1 cellular context compared by ENCODE assay signal in genomic region chr5:131164161-131164930, GRCh38.
TF ChIP-seq lines count a peak whose summit lies in the region.

No MANE protein-coding gene starts in this region.

TF ChIP-seq in HepG2, 621 proteins besides CTCF, POLR2A, EP300 and RAD21 (continued from another document and continues in another):
- TF ChIP-seq SNAPC5 (CRISPR knock-in tag; IDR thresholded peaks at IDR 0.05; ENCODE audit: borderline replicate concordance) (no peak), HNF4A (CRISPR knock-in tag; IDR thresholded peaks at IDR 0.05) (peak; percentile 26; the same call in 1 of the 2 replicates), CSRNP2 (CRISPR knock-in tag; conservative IDR thresholded peaks at IDR 0.05; ENCODE audit: low read depth) (no peak), ZNF737 (CRISPR knock-in tag; IDR thresholded peaks at IDR 0.05; ENCODE audit: borderline replicate concordance) (no peak), KMT2A (CRISPR knock-in tag; IDR thresholded peaks at IDR 0.05) (no peak), ZNF740 (CRISPR knock-in tag; IDR thresholded peaks at IDR 0.05) (no peak), REXO4 (CRISPR knock-in tag; IDR thresholded peaks at IDR 0.05; ENCODE audit: borderline replicate concordance) (no peak), AKAP8 (CRISPR knock-in tag; IDR thresholded peaks at IDR 0.05) (0 out of 2 replicates have a peak, but pooled peaks have one; percentile 62), UBTF (CRISPR knock-in tag; IDR thresholded peaks at IDR 0.05) (peak; percentile 97), NRL (CRISPR knock-in tag; IDR thresholded peaks at IDR 0.05; ENCODE audit: borderline replicate concordance) (0 out of 2 replicates have a peak, but pooled peaks have one; percentile 4), ZNF652 (CRISPR knock-in tag; IDR thresholded peaks at IDR 0.05; ENCODE audit: borderline replicate concordance, low read depth) (no peak), ONECUT2 (CRISPR knock-in tag; IDR thresholded peaks at IDR 0.05) (0 out of 2 replicates have a peak, but pooled peaks have one; percentile 34), ZNF460 (CRISPR knock-in tag; IDR thresholded peaks at IDR 0.05; ENCODE audit: borderline replicate concordance) (no peak), HNRNPUL1 (IDR thresholded peaks at IDR 0.05; ENCODE audit: low read depth, low read length) (no peak), ZFP90 (CRISPR knock-in tag; IDR thresholded peaks at IDR 0.05; ENCODE audit: borderline replicate concordance) (peak; percentile 63; the same call in 1 of the 2 replicates), ZNF776 (CRISPR knock-in tag; IDR thresholded peaks at IDR 0.05) (no peak; the same call in 1 of the 2 replicates), CREB1 (IDR thresholded peaks at IDR 0.05) (no peak), CREB1 (CRISPR knock-in tag; IDR thresholded peaks at IDR 0.05) (no peak), ATF2 (CRISPR knock-in tag; IDR thresholded peaks at IDR 0.05) (no peak; the same call in 1 of the 2 replicates), NFKBIZ (CRISPR knock-in tag; IDR thresholded peaks at IDR 0.05) (no peak), ZSCAN25 (CRISPR knock-in tag; IDR thresholded peaks at IDR 0.05) (peak; percentile 89), FOXC1 (CRISPR knock-in tag; IDR thresholded peaks at IDR 0.05; ENCODE audit: borderline replicate concordance) (peak; percentile 22), ZNF547 (CRISPR knock-in tag; IDR thresholded peaks at IDR 0.05) (no peak; the same call in 1 of the 2 replicates), RARG (CRISPR knock-in tag; IDR thresholded peaks at IDR 0.05; ENCODE audit: low read depth) (0 out of 2 replicates have a peak, but pooled peaks have one; percentile 72), ZBTB2 (CRISPR knock-in tag; IDR thresholded peaks at IDR 0.05; ENCODE audit: low read depth) (peak; percentile 54; the same call in 1 of the 2 replicates), ZNF354B (CRISPR knock-in tag; IDR thresholded peaks at IDR 0.05) (no peak), RBM22 (optimal IDR thresholded peaks at IDR 0.05; ENCODE audit: low read length) (no peak), TRIM22 (IDR thresholded peaks at IDR 0.05) (no peak), ZSCAN12 (CRISPR knock-in tag; IDR thresholded peaks at IDR 0.05) (peak; percentile 84; the same call in 1 of the 2 replicates), SIN3A (IDR thresholded peaks at IDR 0.05; ENCODE audit: borderline replicate concordance, low read depth, low read length) (0 out of 2 replicates have a peak, but pooled peaks have one; percentile 24), ZNF878 (CRISPR knock-in tag; IDR thresholded peaks at IDR 0.05) (no peak), KLF15 (CRISPR knock-in tag; IDR thresholded peaks at IDR 0.05; ENCODE audit: borderline replicate concordance) (no peak), PBX3 (CRISPR knock-in tag; IDR thresholded peaks at IDR 0.05; ENCODE audit: borderline replicate concordance) (0 out of 2 replicates have a peak, but pooled peaks have one; percentile 38), FLYWCH1 (CRISPR knock-in tag; IDR thresholded peaks at IDR 0.05) (no peak), ZNF639 (CRISPR knock-in tag; conservative IDR thresholded peaks at IDR 0.05) (no peak), GFI1 (CRISPR knock-in tag; IDR thresholded peaks at IDR 0.05; ENCODE audit: borderline replicate concordance) (peak; percentile 45; the same call in 1 of the 2 replicates), TEF (CRISPR knock-in tag; IDR thresholded peaks at IDR 0.05) (no peak), ZBTB3 (CRISPR knock-in tag; IDR thresholded peaks at IDR 0.05; ENCODE audit: borderline replicate concordance, low read depth) (peak; percentile 43; the same call in 1 of the 2 replicates), RFXAP (CRISPR knock-in tag; IDR thresholded peaks at IDR 0.05; ENCODE audit: borderline replicate concordance) (0 out of 2 replicates have a peak, but pooled peaks have one; percentile 1), SNAPC4 (CRISPR knock-in tag; IDR thresholded peaks at IDR 0.05) (no peak), PHF21A (CRISPR knock-in tag; IDR thresholded peaks at IDR 0.05) (no peak), ZNF549 (CRISPR knock-in tag; IDR thresholded peaks at IDR 0.05) (0 out of 2 replicates have a peak, but pooled peaks have one; percentile 67), STAG1 (CRISPR knock-in tag; IDR thresholded peaks at IDR 0.05) (peak; percentile 8; the same call in 1 of the 2 replicates), DNMT3B (CRISPR knock-in tag; conservative IDR thresholded peaks at IDR 0.05) (peak; percentile 13; the same call in 1 of the 2 replicates)
